ENCODE assay signal across 13 cellular contexts in genomic region chr10:20100157-20100556, GRCh38.
DNase-seq lines count a peak whose midpoint lies in the region; ATAC-seq, FAIRE-seq and TF ChIP-seq lines count a peak whose summit lies in the region.
"Had no signal": no experiment of that assay in that cellular context is flagged by ENCODE, and none has a peak within 500 bp of the region (broad histone marks: within the 10 kb centered on the region; RNA-seq: fewer than 3 reads in every experiment).

No MANE protein-coding gene starts in this region.

- H3K4me3 ChIP-seq in endothelial cell of umbilical vein (replicated peaks in 1 of 3; ENCODE audit: insufficient read depth in 1 of 3, low read depth in 1 of 3, low read length in 3 of 3): no peak overlapping the region
- no peak overlapping the region for H3K4me3 ChIP-seq in HepG2 (replicated peaks in 1 of 3; ENCODE audit: insufficient read depth in 1 of 3, low read depth in 2 of 3, low read length in 3 of 3)
- peak overlapping the region in 1 of 3 donors; percentile 19 for H3K4me3 ChIP-seq in skeletal muscle tissue (ENCODE audit: low read length in 3 of 3)

- TF ChIP-seq EP300 in HepG2 (IDR thresholded peaks at IDR 0.05; ENCODE audit: low read depth in 2 of 2, low read length in 2 of 2): no peak
- no peak for TF ChIP-seq EP300 in HepG2 (CRISPR knock-in tag; IDR thresholded peaks at IDR 0.05; ENCODE audit: borderline replicate concordance)

- no peaks in the 10 kb centered on the region for H3K4me1 ChIP-seq in endothelial cell of umbilical vein (ENCODE audit: control insufficient read depth, extremely low read depth, insufficient read depth, low read length)
- H3K4me1 ChIP-seq in HepG2 (ENCODE audit: insufficient read depth, low read length): no peaks in the 10 kb centered on the region
- no peaks in the 10 kb centered on the region for H3K4me1 ChIP-seq in skeletal muscle tissue (ENCODE audit: control insufficient read depth in 3 of 3, insufficient read depth in 3 of 3, low read length in 3 of 3)

- 31% methylated on average over 2 of the region's 2 CpGs for WGBS in HepG2 (ENCODE audit: low lambda C conversion rate)

- TF ChIP-seq CTCF in endothelial cell of umbilical vein (IDR thresholded peaks at IDR 0.05; ENCODE audit: extremely low read depth in 1 of 2, insufficient read depth in 1 of 2, low read depth in 1 of 2, low read length in 2 of 2): no peak
- TF ChIP-seq CTCF in HepG2 (CRISPR knock-in tag; IDR thresholded peaks at IDR 0.05): no peak

- H3K4me2 ChIP-seq in endothelial cell of umbilical vein (ENCODE audit: insufficient read depth, low read length) (no peak overlapping the region), HepG2 (ENCODE audit: low read depth, low read length) (no peak overlapping the region)

- no peak overlapping the region for H3K27ac ChIP-seq in endothelial cell of umbilical vein (ENCODE audit: insufficient read depth, low read depth, low read length)
- no peak overlapping the region for H3K27ac ChIP-seq in HepG2 (ENCODE audit: extremely low read length, insufficient read depth, low read length)
- peak overlapping the region; percentile 0 for H3K27ac ChIP-seq in skeletal muscle tissue (ENCODE audit: low read depth, low read length)
- no peak overlapping the region for H3K27ac ChIP-seq in caudate nucleus (ENCODE audit: low read depth, low read length)
- H3K27ac ChIP-seq: epithelial cell of prostate, VCaP had no signal

- intact Hi-C loops in endothelial cell of umbilical vein (cut with micrococcal nuclease) (loop anchor here (5.0 kb wide), 1 partner anchor 283 kb away; the partner anchor contains the start of gene PLXDC2), HepG2 (cut with micrococcal nuclease; ENCODE audit: unreplicated experiment) (no loop called here)

- H2AFZ ChIP-seq in endothelial cell of umbilical vein (ENCODE audit: low read depth, low read length) (no peak overlapping the region), HepG2 (ENCODE audit: low read length) (no peak overlapping the region)

- FAIRE-seq in endothelial cell of umbilical vein (lab: Jason Lieb, UNC) (no peak), HepG2 (lab: Jason Lieb, UNC) (no peak)

- in situ Hi-C loops in HepG2 (cut with HindIII; ENCODE audit: extremely low pct_ligation_motif_present, low pct_unique_long_range_greater_than_20kb): no loop called here

- H3K9ac ChIP-seq in endothelial cell of umbilical vein (replicated peaks; ENCODE audit: extremely low read depth, insufficient read depth, low read length): no peak overlapping the region
- H3K9ac ChIP-seq in HepG2 (ENCODE audit: insufficient read depth, low read depth, low read length): no peak overlapping the region
- no peak overlapping the region for H3K9ac ChIP-seq in skeletal muscle tissue (ENCODE audit: low read depth in 1 of 3, low read length in 3 of 3)

- no peaks in the 10 kb centered on the region for H3K36me3 ChIP-seq in endothelial cell of umbilical vein (ENCODE audit: control insufficient read depth in 2 of 2, extremely low read depth in 1 of 2, insufficient read depth in 2 of 2, low read length in 2 of 2)
- no peaks in the 10 kb centered on the region for H3K36me3 ChIP-seq in HepG2 (replicated peaks in 1 of 2; ENCODE audit: control insufficient read depth in 1 of 2, insufficient read depth in 2 of 2, low read length in 2 of 2)
- H3K36me3 ChIP-seq in skeletal muscle tissue (ENCODE audit: control insufficient read depth in 3 of 3, insufficient read depth in 3 of 3, low read length in 3 of 3): no peaks in the 10 kb centered on the region

- H3K79me2 ChIP-seq in endothelial cell of umbilical vein (ENCODE audit: control insufficient read depth, insufficient read depth, low read length) (no peaks in the 10 kb centered on the region), HepG2 (ENCODE audit: insufficient read depth, low read length) (no peaks in the 10 kb centered on the region)

- CTCF ChIA-PET in endothelial cell of umbilical vein (lab: Charles Lee): no interaction called here
- CTCF ChIA-PET in HepG2 (lab: Yijun Ruan, JAX; ENCODE audit: low intra/inter-chr PET ratio, low total read pairs): no interaction called here

- H4K20me1 ChIP-seq in endothelial cell of umbilical vein (replicated peaks; ENCODE audit: control insufficient read depth, extremely low read depth, insufficient read depth, low read length) (no peaks in the 10 kb centered on the region), HepG2 (ENCODE audit: insufficient read depth, low read length) (no peaks in the 10 kb centered on the region)

- H3K9me3 ChIP-seq in endothelial cell of umbilical vein (replicated peaks; ENCODE audit: control insufficient read depth, insufficient read depth, low read length): no peaks in the 10 kb centered on the region
- H3K9me3 ChIP-seq in HepG2 (ENCODE audit: low read length): no peaks in the 10 kb centered on the region
- no peaks in the 10 kb centered on the region for H3K9me3 ChIP-seq in skeletal muscle tissue (ENCODE audit: control insufficient read depth in 3 of 3, low read length in 3 of 3)

- dilution Hi-C loops in endothelial cell of umbilical vein (cut with MboI; ENCODE audit: extremely low pct_ligation_motif_present, low sequenced_read_pairs): no loop called here

- no peak for TF ChIP-seq POLR2A in endothelial cell of umbilical vein (IDR thresholded peaks at IDR 0.05; ENCODE audit: low read depth, low read length)
- no peak for TF ChIP-seq POLR2A in HepG2 (IDR thresholded peaks at IDR 0.05; ENCODE audit: insufficient read depth in 1 of 2, low read depth in 2 of 2, low read length in 2 of 2)

- ATAC-seq in HepG2 (no peak), GM21526 (IDR thresholded peaks at IDR 0.05; ENCODE audit: low FRiP score, unreplicated experiment) (no peak)

- TF ChIP-seq RAD21 in HepG2 (CRISPR knock-in tag; IDR thresholded peaks at IDR 0.05): no peak

- no TSS peak for BruUV-seq in endothelial cell of umbilical vein (replicated peaks; lab: Mats Ljungman, UMichigan)
- no TSS peak for BruUV-seq in HepG2 (replicated peaks; lab: Mats Ljungman, UMichigan)

- POLR2A ChIA-PET in endothelial cell of umbilical vein (lab: Charles Lee): no interaction called here
- POLR2A ChIA-PET in HepG2 (lab: Yijun Ruan, JAX): no interaction called here

- DNase-seq in RKO (ENCODE audit: low spot score) (peak; percentile 22), endothelial cell of umbilical vein (ENCODE audit: low read depth, low spot score) (peak; percentile 18), HepG2 (ENCODE audit: low spot score) (no peak), HuH-7 (ENCODE audit: low spot score) (no peak), caudate nucleus (lab: John Stamatoyannopoulos, UW) (no peak), NCI-H2107 (lab: John Stamatoyannopoulos, UW) (no peak)
- DNase-seq: activated effector memory CD4-positive, alpha-beta T cell treated with anti-CD3 and anti-CD28 coated beads, Interleukin-2, amount 50 U/mL, for 16 hours; Calu3; naive B cell had no signal

- no peaks in the 10 kb centered on the region for H3K27me3 ChIP-seq in endothelial cell of umbilical vein (ENCODE audit: control insufficient read depth in 2 of 2, insufficient read depth in 2 of 2, low read length in 2 of 2)
- no peaks in the 10 kb centered on the region for H3K27me3 ChIP-seq in HepG2 (ENCODE audit: control insufficient read depth in 1 of 2, insufficient read depth in 2 of 2, low read length in 2 of 2)
- H3K27me3 ChIP-seq in skeletal muscle tissue (ENCODE audit: control insufficient read depth in 3 of 3, insufficient read depth in 3 of 3, low read length in 3 of 3): no peaks in the 10 kb centered on the region

- H3K9me1 ChIP-seq in endothelial cell of umbilical vein (replicated peaks; ENCODE audit: control insufficient read depth, extremely low read depth, insufficient read depth, low read length): no peaks in the 10 kb centered on the region

TF ChIP-seq in endothelial cell of umbilical vein, 7 proteins besides CTCF, POLR2A, EP300 and RAD21:
- TF ChIP-seq FOS (IDR thresholded peaks at IDR 0.05; ENCODE audit: borderline replicate concordance, insufficient read depth, low read length): no peak
- peak; percentile 34 for TF ChIP-seq JUN (IDR thresholded peaks at IDR 0.05; ENCODE audit: borderline replicate concordance, insufficient read depth, insufficient read length, low read depth)

TF ChIP-seq in HepG2, 621 proteins besides CTCF, POLR2A, EP300 and RAD21:
- no peak for TF ChIP-seq ZNF614 (CRISPR knock-in tag; IDR thresholded peaks at IDR 0.05; ENCODE audit: borderline replicate concordance)
- no peak for TF ChIP-seq JUND (CRISPR knock-in tag; IDR thresholded peaks at IDR 0.05)
- no peak for TF ChIP-seq CAMTA2 (CRISPR knock-in tag; IDR thresholded peaks at IDR 0.05; ENCODE audit: borderline replicate concordance)
- peak; percentile 65; the same call in 1 of the 2 replicates for TF ChIP-seq RFX1 (IDR thresholded peaks at IDR 0.05)
- TF ChIP-seq ZNF468 (CRISPR knock-in tag; IDR thresholded peaks at IDR 0.05): no peak
- no peak for TF ChIP-seq SIN3B (IDR thresholded peaks at IDR 0.05; ENCODE audit: low read length)
- TF ChIP-seq ZNF891 (CRISPR knock-in tag; IDR thresholded peaks at IDR 0.05): no peak
- TF ChIP-seq ZBTB2 (CRISPR knock-in tag; IDR thresholded peaks at IDR 0.05; ENCODE audit: low read depth): no peak

Comparison
In these comparisons a context has a peak if more than half of its experiments do, and no peak if none do; other contexts are left out.
1. DNase-seq: peak in RKO (single experiment) and endothelial cell of umbilical vein (single experiment); none in HepG2 (single experiment), HuH-7 (single experiment), caudate nucleus (0 of 61) and NCI-H2107 (single experiment).